8 cellular contexts compared by ENCODE assay signal in genomic region chr7:129188892-129189660, GRCh38. TPM values are rescaled to one million over a fixed set of nuclear protein-coding genes. Genes with fewer than 3 reads are reported as not detected.
A peak's percentile ranks its signal among the peaks of the same experiment; 100 is the strongest.
DNase-seq lines count a peak whose midpoint lies in the region; ATAC-seq lines count a peak whose summit lies in the region.

No MANE protein-coding gene starts in this region.

- peak overlapping the region in 1 of 2 donors; percentile 30 for H3K9ac ChIP-seq in mucosa of rectum (ENCODE audit: low read depth in 1 of 2, low read length in 2 of 2)

- peak overlapping the region; percentile 65 for H3K4me3 ChIP-seq in Jurkat, Clone E6-1 (ENCODE audit: low read length)
- peak overlapping the region; percentile 91 for H3K4me3 ChIP-seq in ectodermal cell (ENCODE audit: insufficient read depth, low read depth, low read length)
- H3K4me3 ChIP-seq in mucosa of rectum (ENCODE audit: low read length in 2 of 2), result peak overlapping the region; percentile 44 to 51

- H3K36me3 ChIP-seq in ectodermal cell (ENCODE audit: control insufficient read depth, insufficient read depth, low read length), result peaks cover 6% of the 10 kb centered on the region
- no peaks in the 10 kb centered on the region for H3K36me3 ChIP-seq in mucosa of rectum (ENCODE audit: control insufficient read depth in 2 of 2, insufficient read depth in 2 of 2, low read length in 2 of 2)

- H3K4me1 ChIP-seq in ectodermal cell (ENCODE audit: control insufficient read depth, insufficient read depth, low read length), result peaks cover 5% of the 10 kb centered on the region
- peaks cover 2 to 3% of the 10 kb centered on the region in 2 donors for H3K4me1 ChIP-seq in mucosa of rectum (ENCODE audit: control insufficient read depth in 2 of 2, insufficient read depth in 2 of 2, low read length in 2 of 2)

- intact Hi-C loops in posterior vena cava (cut with DNase I), result no loop called here

- H3K27me3 ChIP-seq in ectodermal cell (ENCODE audit: control insufficient read depth, insufficient read depth, low read length, poor library complexity, severe bottlenecking), result peaks cover 7% of the 10 kb centered on the region
- H3K27me3 ChIP-seq in mucosa of rectum (ENCODE audit: control insufficient read depth in 2 of 2, insufficient read depth in 2 of 2, low read length in 2 of 2), result peaks cover 14 to 21% of the 10 kb centered on the region in 2 donors

- 0% methylated on average over 83 of the region's 83 CpGs for WGBS in ectodermal cell, 2 experiments

- H3K27ac ChIP-seq in ectodermal cell (ENCODE audit: insufficient read depth, low read depth, low read length, poor library complexity, severe bottlenecking) (peak overlapping the region; percentile 94), mucosa of rectum (ENCODE audit: low read depth in 2 of 2, low read length in 2 of 2) (no peak overlapping the region)

- ATAC-seq in HG03139 (IDR thresholded peaks at IDR 0.05; ENCODE audit: unreplicated experiment), result no peak

- no peaks in the 10 kb centered on the region for H3K9me3 ChIP-seq in ectodermal cell (ENCODE audit: control insufficient read depth, low read length)
- H3K9me3 ChIP-seq in mucosa of rectum (ENCODE audit: control insufficient read depth in 2 of 2, low read length in 2 of 2), result no peaks in the 10 kb centered on the region

- peak; percentile 31 for DNase-seq in EL
- DNase-seq in Jurkat, Clone E6-1 (ENCODE audit: low read depth, low spot score), result no peak
- no peak for DNase-seq in occipital lobe (lab: John Stamatoyannopoulos, UW)
- DNase-seq in RPMI8226, result no peak
- DNase-seq in posterior vena cava (ENCODE audit: low spot score), result no peak

RNA-seq across cellular contexts. Expression of gene SMO, which starts 0.6 kb away (rescaled TPM):
- 17.1 TPM for polyA plus RNA-seq in Jurkat, Clone E6-1 (2012; ENCODE audit: insufficient read depth, insufficient read length)
- 115 TPM for polyA plus RNA-seq in ectodermal cell (2013, experiment 1 of 4)
- 122 TPM for polyA plus RNA-seq in ectodermal cell (2013, experiment 2 of 4)
- polyA plus RNA-seq in ectodermal cell (2013, experiment 3 of 4), result 92.1 TPM
- 101 TPM for polyA plus RNA-seq in ectodermal cell (2013, experiment 4 of 4)
- total RNA-seq in occipital lobe (8.7 TPM), posterior vena cava (1 to 10 TPM; 7.4 to 8.5 TPM)

RNA-seq across cellular contexts. Expression of gene AHCYL2, which starts 35.8 kb away (rescaled TPM):
- polyA plus RNA-seq in Jurkat, Clone E6-1 (2012; ENCODE audit: insufficient read depth, insufficient read length), result 12.4 TPM
- 28.7 TPM for polyA plus RNA-seq in ectodermal cell (2013, experiment 1 of 4)
- 25.8 TPM for polyA plus RNA-seq in ectodermal cell (2013, experiment 2 of 4)
- 22.8 TPM for polyA plus RNA-seq in ectodermal cell (2013, experiment 3 of 4)
- polyA plus RNA-seq in ectodermal cell (2013, experiment 4 of 4), result 24.2 TPM
- 22.8 TPM for total RNA-seq in occipital lobe
- 10 to 100 TPM; 11.2 to 13.6 TPM for total RNA-seq in posterior vena cava

RNA-seq across cellular contexts. Expression of gene TSPAN33, which starts 44.6 kb away (rescaled TPM):
- polyA plus RNA-seq in Jurkat, Clone E6-1 (2012; ENCODE audit: insufficient read depth, insufficient read length), result 22.4 TPM
- 33.7 TPM for polyA plus RNA-seq in ectodermal cell (2013, experiment 1 of 4)
- 38.3 TPM for polyA plus RNA-seq in ectodermal cell (2013, experiment 2 of 4)
- 25.4 TPM for polyA plus RNA-seq in ectodermal cell (2013, experiment 3 of 4)
- 29.2 TPM for polyA plus RNA-seq in ectodermal cell (2013, experiment 4 of 4)
- total RNA-seq in occipital lobe (4.7 TPM), posterior vena cava (1 to 10 TPM; 5.2 to 6.3 TPM)
